1 cellular context compared by ENCODE assay signal in genomic region chr16:85080923-85081498, GRCh38.
TF ChIP-seq lines count a peak whose summit lies in the region.

No MANE protein-coding gene starts in this region.

TF ChIP-seq in GM23338, 12 proteins besides CTCF, POLR2A, EP300 and RAD21 (continued from another document):
- peak; percentile 15 for TF ChIP-seq REST (IDR thresholded peaks at IDR 0.05; ENCODE audit: unreplicated experiment)
- TF ChIP-seq EZH2phosphoT487 (IDR thresholded peaks at IDR 0.05; ENCODE audit: unreplicated experiment), result no peak
- no peak for TF ChIP-seq EZH2 (IDR thresholded peaks at IDR 0.05; ENCODE audit: low read depth, unreplicated experiment)
- TF ChIP-seq ZNF114 (CRISPR knock-in tag; IDR thresholded peaks at IDR 0.05), result no peak
TF ChIP-seq in GM23338: peak in this region for 1.
